ENCODE assay signal across 13 cellular contexts in genomic region chr5:109759304-109759703, GRCh38.
DNase-seq lines count a peak whose midpoint lies in the region; ATAC-seq and TF ChIP-seq lines count a peak whose summit lies in the region.
"Had no signal": no experiment of that assay in that cellular context is flagged by ENCODE, and none has a peak within 500 bp of the region (broad histone marks: within the 10 kb centered on the region; RNA-seq: fewer than 3 reads in every experiment).

No MANE protein-coding gene starts in this region.

- TF ChIP-seq CTCF in mammary epithelial cell (conservative IDR thresholded peaks at IDR 0.05 in 1 of 2, IDR thresholded peaks at IDR 0.05 in 1 of 2; ENCODE audit: extremely low read depth in 1 of 2, insufficient read depth in 1 of 2, low read depth in 1 of 2, low read length in 2 of 2), result no peak

- dilution Hi-C loops in mammary epithelial cell (cut with HindIII; ENCODE audit: low sequenced_read_pairs), result no loop called here

- H4K20me1 ChIP-seq in mammary epithelial cell (ENCODE audit: insufficient read depth, low read length), result no peaks in the 10 kb centered on the region

- in situ Hi-C loops in mammary epithelial cell (cut with MboI; ENCODE audit: low sequenced_read_pairs in 2 of 2), result no loop called here

- no TSS peak for BruUV-seq in mammary epithelial cell (replicated peaks; lab: Mats Ljungman, UMichigan)

- no peak overlapping the region for H3K27ac Mint-ChIP-seq in naive thymus-derived CD8-positive, alpha-beta T cell
- H3K27ac Mint-ChIP-seq: activated CD4-positive, alpha-beta memory T cell treated with anti-CD3 and anti-CD28 coated beads, Interleukin-2, amount 10 ng/mL, durations not matched to agents 7 days and 5 days; activated naive CD8-positive, alpha-beta T cell treated with anti-CD3 and anti-CD28 coated beads, Interleukin-2, amount 50 U/mL, for 24 hours had no signal

- H3K9me3 Mint-ChIP-seq in naive thymus-derived CD8-positive, alpha-beta T cell, result peaks cover 10 to 21% (median 10%) of the 10 kb centered on the region in 9 donors

- H3K36me3 ChIP-seq in mammary epithelial cell (ENCODE audit: insufficient read depth, low read length) (peaks cover 4% of the 10 kb centered on the region), H7 (replicated peaks; ENCODE audit: control insufficient read depth, insufficient read depth, low read length) (peaks cover 4% of the 10 kb centered on the region)

- peaks cover 38 to 64% (median 55%) of the 10 kb centered on the region in 3 donors for H3K36me3 Mint-ChIP-seq in naive thymus-derived CD8-positive, alpha-beta T cell

- POLR2A ChIA-PET in naive thymus-derived CD8-positive, alpha-beta T cell (lab: Charles Lee), result interaction anchor here (0.6 kb wide), 1 partner anchor 124 kb away, joined by 3 read pairs; no protein-coding TSS in a partner anchor

- CTCF ChIA-PET in mammary epithelial cell (lab: Charles Lee; ENCODE audit: low non-redundant PET), result no interaction called here

- H3K79me2 ChIP-seq in mammary epithelial cell (ENCODE audit: insufficient read depth, low read length), result peaks cover 24% of the 10 kb centered on the region

- H3K27me3 Mint-ChIP-seq in naive thymus-derived CD8-positive, alpha-beta T cell, result no peaks in the 10 kb centered on the region
- H3K27me3 Mint-ChIP-seq: activated CD4-positive, alpha-beta memory T cell treated with anti-CD3 and anti-CD28 coated beads, Interleukin-2, amount 10 ng/mL, durations not matched to agents 7 days and 5 days; activated naive CD8-positive, alpha-beta T cell treated with anti-CD3 and anti-CD28 coated beads, Interleukin-2, amount 50 U/mL, for 24 hours had no signal

- DNase-seq in mammary epithelial cell (peak; percentile 15), kidney tubule cell (ENCODE audit: low spot score) (peak; percentile 63), NCI-H1436 treated with DMSO at 0.1 percent for 48 hours (lab: John Stamatoyannopoulos, UW) (no peak), H7 (no peak)
- DNase-seq in naive thymus-derived CD8-positive, alpha-beta T cell, result no peak
- DNase-seq: activated CD4-positive, alpha-beta memory T cell treated with anti-CD3 and anti-CD28 coated beads, Interleukin-2, amount 10 ng/mL, durations not matched to agents 7 days and 5 days; activated naive CD8-positive, alpha-beta T cell treated with anti-CD3 and anti-CD28 coated beads, Interleukin-2, amount 50 U/mL, for 24 hours; NCI-H526 treated with DMSO at 0.1 percent for 48 hours; occipital lobe; stimulated activated CD4-positive, alpha-beta T cell treated with anti-CD3 and anti-CD28 coated beads, Interleukin-4, amount 100 ng/mL, for 24 hours had no signal

- no peaks in the 10 kb centered on the region for H3K9me3 ChIP-seq in mammary epithelial cell (replicated peaks; ENCODE audit: insufficient read depth, low read length)

- no peak overlapping the region for H3K4me3 Mint-ChIP-seq in naive thymus-derived CD8-positive, alpha-beta T cell
- H3K4me3 Mint-ChIP-seq: activated CD4-positive, alpha-beta memory T cell treated with anti-CD3 and anti-CD28 coated beads, Interleukin-2, amount 10 ng/mL, durations not matched to agents 7 days and 5 days; activated naive CD8-positive, alpha-beta T cell treated with anti-CD3 and anti-CD28 coated beads, Interleukin-2, amount 50 U/mL, for 24 hours had no signal

- H3K4me1 ChIP-seq in mammary epithelial cell (ENCODE audit: insufficient read depth, low read length), result no peaks in the 10 kb centered on the region

- H3K4me1 Mint-ChIP-seq in naive thymus-derived CD8-positive, alpha-beta T cell, result peaks cover 7 to 32% (median 28%) of the 10 kb centered on the region in 4 donors

- H3K27me3 ChIP-seq in mammary epithelial cell (ENCODE audit: insufficient read depth, low read length) (no peaks in the 10 kb centered on the region), H7 (ENCODE audit: control insufficient read depth, insufficient read depth, low read length) (no peaks in the 10 kb centered on the region)

- intact Hi-C loops in mammary epithelial cell (cut with micrococcal nuclease), result no loop called here

- peak; percentile 58 for ATAC-seq in GM18511 (IDR thresholded peaks at IDR 0.05; ENCODE audit: unreplicated experiment)
- ATAC-seq in HG03139 (IDR thresholded peaks at IDR 0.05; ENCODE audit: unreplicated experiment), result peak; percentile 65
- no peak for ATAC-seq in naive thymus-derived CD8-positive, alpha-beta T cell
- no peak for ATAC-seq in GM19351 (IDR thresholded peaks at IDR 0.05; ENCODE audit: unreplicated experiment)
- ATAC-seq: activated naive CD8-positive, alpha-beta T cell treated with anti-CD3 and anti-CD28 coated beads, Interleukin-2, amount 50 U/mL, for 24 hours had no signal

- H3K4me3 ChIP-seq in mammary epithelial cell (replicated peaks in 1 of 3; ENCODE audit: insufficient read depth in 1 of 3, low read depth in 2 of 3, low read length in 3 of 3) (no peak overlapping the region), H7 (ENCODE audit: insufficient read depth, low read depth, low read length) (no peak overlapping the region)

- no peak overlapping the region for H3K4me2 ChIP-seq in mammary epithelial cell (ENCODE audit: insufficient read depth, low read depth, low read length)

- H3K9ac ChIP-seq in mammary epithelial cell (ENCODE audit: insufficient read depth, low read length), result no peak overlapping the region

- no peak overlapping the region for H3K27ac ChIP-seq in mammary epithelial cell (ENCODE audit: insufficient read depth, low read depth, low read length)

- H2AFZ ChIP-seq in mammary epithelial cell (ENCODE audit: low read depth, low read length), result no peak overlapping the region

Comparison
In these comparisons a context has a peak if more than half of its experiments do, and no peak if none do; other contexts are left out.
1. ATAC-seq: peak in GM18511 (single experiment) and HG03139 (single experiment); none in naive thymus-derived CD8-positive, alpha-beta T cell (0 of 2) and GM19351 (single experiment).
2. DNase-seq: peak in mammary epithelial cell (single experiment) and kidney tubule cell (single experiment); none in NCI-H1436 treated with DMSO at 0.1 percent for 48 hours (single experiment), H7 (single experiment) and naive thymus-derived CD8-positive, alpha-beta T cell (0 of 10).